8 cellular contexts compared by ENCODE assay signal in the genomic region with DNA sequence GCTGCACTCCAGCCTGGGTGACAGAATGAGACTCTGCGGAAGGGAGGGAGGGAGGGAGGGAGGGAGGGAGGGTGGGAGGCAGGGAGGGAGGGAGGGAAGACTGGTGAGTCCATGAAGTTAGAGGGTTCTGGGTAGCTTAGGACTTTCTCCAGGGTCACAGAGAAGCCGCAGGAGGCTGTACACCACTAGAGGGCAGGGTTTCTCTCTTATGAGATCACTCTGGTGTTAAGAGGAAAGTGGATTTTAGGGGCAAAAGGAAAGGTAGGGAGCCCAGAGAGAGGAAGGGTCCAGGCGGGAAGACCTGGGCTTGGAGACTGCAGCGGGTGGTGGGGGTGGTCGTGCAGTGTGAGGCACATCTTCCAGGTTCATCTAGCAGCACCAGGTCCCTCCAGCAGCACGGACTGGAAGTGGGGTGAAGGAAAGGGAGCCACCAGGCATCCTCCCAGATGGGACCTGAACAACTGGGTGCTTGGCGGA. TPM values are rescaled to one million over a fixed set of nuclear protein-coding genes. Genes with fewer than 3 reads are reported as not detected.
DNase-seq lines count a peak whose midpoint lies in the region; ATAC-seq and TF ChIP-seq lines count a peak whose summit lies in the region.

No MANE protein-coding gene starts in this region.

- no peaks in the 10 kb centered on the region for H3K36me3 Mint-ChIP-seq in T-helper 17 cell (ENCODE audit: low read depth)

- H3K27ac Mint-ChIP-seq in T-helper 17 cell = no peak overlapping the region

- DNase-seq in AG08396 (ENCODE audit: low spot score) = peak; percentile 80
- peak; percentile 28 for DNase-seq in NCI-H2107 (lab: John Stamatoyannopoulos, UW)
- DNase-seq in activated CD4-positive, alpha-beta T cell treated with anti-CD3 and anti-CD28 coated beads, Interleukin-2, amount 50 U/mL, for 1 hour = peak; percentile 10
- DNase-seq in foreskin fibroblast = peak; percentile 73 to 87
- peak; percentile 24 for DNase-seq in occipital lobe (lab: John Stamatoyannopoulos, UW)
- no peak for DNase-seq in T-helper 17 cell

- no peaks in the 10 kb centered on the region for H3K9me3 ChIP-seq in T-helper 17 cell (ENCODE audit: control insufficient read depth, low read length, poor library complexity, severe bottlenecking)

- H3K4me3 Mint-ChIP-seq in T-helper 17 cell = no peak overlapping the region

- ATAC-seq in T-helper 17 cell (no peak), HG02588 (IDR thresholded peaks at IDR 0.05; ENCODE audit: unreplicated experiment) (no peak)

- TF ChIP-seq CTCF in GM12872 (IDR thresholded peaks at IDR 0.05; ENCODE audit: insufficient read depth, low read depth, low read length) = peak; percentile 81
- peak; percentile 74 for TF ChIP-seq CTCF in foreskin fibroblast (IDR thresholded peaks at IDR 0.05; ENCODE audit: low read depth, low read length)

- H3K4me3 ChIP-seq in foreskin fibroblast (ENCODE audit: low read depth in 1 of 2, low read length in 2 of 2) = no peak overlapping the region

- H3K4me1 Mint-ChIP-seq in T-helper 17 cell = peaks cover 11% of the 10 kb centered on the region

- peaks cover 4% of the 10 kb centered on the region for H3K27me3 Mint-ChIP-seq in T-helper 17 cell

RNA-seq across cellular contexts. Expression of a gene that starts 48.7 kb away (rescaled TPM):
- 0.78 TPM for total RNA-seq in occipital lobe
- 1 to 10 TPM; 3.2 to 3.3 TPM for total RNA-seq in T-helper 17 cell

RNA-seq across cellular contexts. Expression of a gene that starts 58.0 kb away (rescaled TPM):
- total RNA-seq in occipital lobe = 3.9 TPM
- not detected for total RNA-seq in T-helper 17 cell

Comparison
In these comparisons a context has a peak if more than half of its experiments do, and no peak if none do; other contexts are left out.
1. DNase-seq: peak in AG08396 (single experiment), NCI-H2107 (single experiment), activated CD4-positive, alpha-beta T cell treated with anti-CD3 and anti-CD28 coated beads, Interleukin-2, amount 50 U/mL, for 1 hour (single experiment), foreskin fibroblast (2 of 2) and occipital lobe (single experiment); none in T-helper 17 cell (0 of 3).